Comparison of ENCODE assay signal across 8 cellular contexts in genomic region chr5:159773062-159773924, GRCh38.
DNase-seq lines count a peak whose midpoint lies in the region; ATAC-seq, FAIRE-seq and TF ChIP-seq lines count a peak whose summit lies in the region.

No MANE protein-coding gene starts in this region.

- H3K36me3 ChIP-seq in neuronal stem cell (replicated peaks in 1 of 2; ENCODE audit: control insufficient read depth in 2 of 2, insufficient read depth in 2 of 2, low read length in 2 of 2) = no peaks in the 10 kb centered on the region

- no peak overlapping the region for H2BK5ac ChIP-seq in neuronal stem cell (ENCODE audit: low read length)

- H3K79me1 ChIP-seq in neuronal stem cell (ENCODE audit: low read depth, low read length) = no peaks in the 10 kb centered on the region

- peak overlapping the region; percentile 82 for H2BK15ac ChIP-seq in neuronal stem cell (ENCODE audit: low read length)

- H3K4me3 ChIP-seq in neuronal stem cell (ENCODE audit: low read length in 2 of 2) = peak overlapping the region in 1 of 2 donors; percentile 66

- no peak overlapping the region for H4K8ac ChIP-seq in neuronal stem cell (ENCODE audit: low read depth, low read length)

- no peak overlapping the region for H2BK12ac ChIP-seq in neuronal stem cell (ENCODE audit: low read length)

- H4K91ac ChIP-seq in neuronal stem cell (ENCODE audit: low read depth, low read length, poor library complexity) = no peak overlapping the region

- H3K27ac ChIP-seq in C4-2B (no peak overlapping the region), neuronal stem cell (replicated peaks; ENCODE audit: low read length) (no peak overlapping the region)

- no peaks in the 10 kb centered on the region for H3K9me3 ChIP-seq in neuronal stem cell (replicated peaks in 1 of 2; ENCODE audit: control insufficient read depth in 2 of 2, insufficient read depth in 1 of 2, low read depth in 1 of 2, low read length in 2 of 2)

- H3K4ac ChIP-seq in neuronal stem cell (ENCODE audit: low read length) = no peak overlapping the region

- H3K27me3 ChIP-seq in neuronal stem cell (ENCODE audit: control insufficient read depth in 3 of 3, insufficient read depth in 3 of 3, low read depth in 1 of 3, low read length in 3 of 3) = peaks cover 0 to 26% (median 6%) of the 10 kb centered on the region in 3 experiments

- peaks cover 0 to 13% of the 10 kb centered on the region in 2 donors for H3K4me1 ChIP-seq in neuronal stem cell (ENCODE audit: control insufficient read depth in 2 of 2, insufficient read depth in 1 of 2, low read depth in 1 of 2, low read length in 2 of 2)

- no peak overlapping the region for H2AK5ac ChIP-seq in neuronal stem cell (ENCODE audit: low read depth, low read length)

- H3K9ac ChIP-seq in neuronal stem cell (ENCODE audit: low read depth, low read length, poor library complexity) = peak overlapping the region; percentile 45

- DNase-seq in GM19239 (ENCODE audit: insufficient read length, low spot score) = peak; percentile 56
- peak; percentile 64 for DNase-seq in RCC 7860 (ENCODE audit: low spot score)
- DNase-seq in activated naive CD4-positive, alpha-beta T cell (lab: John Stamatoyannopoulos, UW) = peak in 3 of 4 experiments; percentile 31 to 47 (median 43)
- peak; percentile 33 for DNase-seq in foreskin melanocyte
- DNase-seq in neuronal stem cell (ENCODE audit: low spot score) = peak; percentile 37
- DNase-seq in stromal cell of bone marrow (ENCODE audit: low read depth) = peak; percentile 83

- peak overlapping the region; percentile 39 for H3K23ac ChIP-seq in neuronal stem cell (ENCODE audit: low read depth, low read length, poor library complexity)

- H3K18ac ChIP-seq in neuronal stem cell (ENCODE audit: low read length) = peak overlapping the region; percentile 92

- ATAC-seq in HG03378 (IDR thresholded peaks at IDR 0.05; ENCODE audit: unreplicated experiment) = peak; percentile 84

- TF ChIP-seq CTCF in C4-2B (conservative IDR thresholded peaks at IDR 0.05) = peak; percentile 22

- H2BK120ac ChIP-seq in neuronal stem cell (ENCODE audit: low read depth, low read length) = no peak overlapping the region

- H2AFZ ChIP-seq in neuronal stem cell (ENCODE audit: low read length) = peak overlapping the region; percentile 89

- no peak overlapping the region for H3K14ac ChIP-seq in neuronal stem cell (ENCODE audit: low read length)

- no peak for FAIRE-seq in GM19239 (lab: Jason Lieb, UNC)
- no peak for FAIRE-seq in RCC 7860 (lab: Jason Lieb, UNC)

- WGBS in neuronal stem cell (ENCODE audit: extremely low coverage in 2 of 2, insufficient read length in 2 of 2, insufficient replicate concordance in 1 of 2), 2 donors = no CpG with 5 or more reads among the region's 71 CpGs

- H3K4me2 ChIP-seq in neuronal stem cell (ENCODE audit: insufficient read depth, low read length, poor library complexity, severe bottlenecking) = peak overlapping the region; percentile 74

Comparison
In these comparisons a context has a peak if more than half of its experiments do, and no peak if none do; other contexts are left out.
1. DNase-seq: peak in every context shown above with its lines; median percentile 83 in stromal cell of bone marrow; 64 in RCC 7860; 56 in GM19239; 43 in activated naive CD4-positive, alpha-beta T cell; 37 in neuronal stem cell; 33 in foreskin melanocyte.